In genomic region chr10:73674546-73674945, GRCh38 we compare ENCODE assay signal across 13 cellular contexts. TPM values are rescaled to one million over a fixed set of nuclear protein-coding genes. Genes with fewer than 3 reads are reported as not detected.
"Had no signal": no experiment of that assay in that cellular context is flagged by ENCODE, and none has a peak within 500 bp of the region (broad histone marks: within the 10 kb centered on the region; RNA-seq: fewer than 3 reads in every experiment).

No MANE protein-coding gene starts in this region.

RNA-seq across cellular contexts. Expression of gene SYNPO2L, which starts 18.7 kb away (rescaled TPM):
- total RNA-seq: activated naive CD4-positive, alpha-beta T cell treated with anti-CD3 and anti-CD28 coated beads for 36 hours; activated naive CD4-positive, alpha-beta T cell treated with anti-CD3 and anti-CD28 coated beads, Interleukin-2, amount 50 U/mL, for 72 hours; activated naive CD8-positive, alpha-beta T cell treated with anti-CD3 and anti-CD28 coated beads for 36 hours; activated naive CD8-positive, alpha-beta T cell treated with anti-CD3 and anti-CD28 coated beads, Interleukin-2, amount 10 ng/mL, durations not matched to agents 7 days and 5 days; activated T-cell treated with anti-CD3 and anti-CD28 coated beads, Interleukin-2, amount 50 U/mL, for 72 hours; activated T-helper 17 cell treated with anti-CD3 and anti-CD28 coated beads, Interleukin-2, amount 50 U/mL, for 72 hours; activated T-helper 2 cell treated with anti-CD3 and anti-CD28 coated beads, Interferon-gamma antibody, Interleukin-2, Interleukin-4, amounts not matched to agents 10 μg/mL and 5 μg/mL and 100 μg/mL, durations not matched to agents 14 hours and 24 hours and 36 hours; ascending aorta; body of pancreas; bronchial epithelial cell; cerebellum had no signal

RNA-seq across cellular contexts. Expression of gene MYOZ1, which starts 33.3 kb away (rescaled TPM):
- total RNA-seq: activated naive CD4-positive, alpha-beta T cell treated with anti-CD3 and anti-CD28 coated beads for 36 hours; activated naive CD4-positive, alpha-beta T cell treated with anti-CD3 and anti-CD28 coated beads, Interleukin-2, amount 50 U/mL, for 72 hours; activated naive CD8-positive, alpha-beta T cell treated with anti-CD3 and anti-CD28 coated beads for 36 hours; activated naive CD8-positive, alpha-beta T cell treated with anti-CD3 and anti-CD28 coated beads, Interleukin-2, amount 10 ng/mL, durations not matched to agents 7 days and 5 days; activated T-cell treated with anti-CD3 and anti-CD28 coated beads, Interleukin-2, amount 50 U/mL, for 4 hours; activated T-cell treated with anti-CD3 and anti-CD28 coated beads, Interleukin-2, amount 50 U/mL, for 72 hours; activated T-helper 1 cell treated with anti-CD3 and anti-CD28 coated beads, Interleukin-12 subunit alpha, Interleukin-12 subunit beta, Interleukin-2, Interleukin-4 antibody, amounts not matched to agents 30 ng/mL and 10 ng/mL and 1 ng/mL, durations not matched to agents 14 hours and 24 hours and 36 hours; activated T-helper 17 cell treated with anti-CD3 and anti-CD28 coated beads, Interleukin-2, amount 50 U/mL, for 72 hours; activated T-helper 2 cell treated with anti-CD3 and anti-CD28 coated beads, Interferon-gamma antibody, Interleukin-2, Interleukin-4, amounts not matched to agents 10 μg/mL and 5 μg/mL and 100 μg/mL, durations not matched to agents 14 hours and 24 hours and 36 hours; body of pancreas; bronchial epithelial cell had no signal
